Comparison of ENCODE assay signal across 26 cellular contexts in genomic region chr1:182095946-182096345, GRCh38. TPM values are rescaled to one million over a fixed set of nuclear protein-coding genes. Genes with fewer than 3 reads are reported as not detected.
DNase-seq lines count a peak whose midpoint lies in the region; ATAC-seq and TF ChIP-seq lines count a peak whose summit lies in the region.
"Had no signal": no experiment of that assay in that cellular context is flagged by ENCODE, and none has a peak within 500 bp of the region (broad histone marks: within the 10 kb centered on the region; RNA-seq: fewer than 3 reads in every experiment).

No MANE protein-coding gene starts in this region.

- peaks cover 12% of the 10 kb centered on the region for H3K36me3 Mint-ChIP-seq in mesothelial cell of epicardium
- H3K36me3 Mint-ChIP-seq in T-helper 17 cell (ENCODE audit: low read depth): peaks cover 4% of the 10 kb centered on the region
- H3K36me3 Mint-ChIP-seq: CD4-positive, CD25-positive, alpha-beta regulatory T cell had no signal

- H2AFZ ChIP-seq in Karpas-422 (ENCODE audit: low read length): no peak overlapping the region
- H2AFZ ChIP-seq: GM23248 had no signal

- H3K36me3 ChIP-seq in Karpas-422 (ENCODE audit: insufficient read depth, low read length): no peaks in the 10 kb centered on the region
- H3K36me3 ChIP-seq: BE2C had no signal

- peak overlapping the region; percentile 62 for H3K27ac ChIP-seq in epithelial cell of prostate
- H3K27ac ChIP-seq in Karpas-422 (ENCODE audit: low read length): no peak overlapping the region
- H3K27ac ChIP-seq: GM23248, KMS-11, SK-N-MC had no signal

- no peak overlapping the region for H3K4me3 ChIP-seq in Karpas-422 (ENCODE audit: low read length)
- H3K4me3 ChIP-seq: GM12878, GM23248, SK-N-MC had no signal

- ATAC-seq in HG03045 (IDR thresholded peaks at IDR 0.05; ENCODE audit: unreplicated experiment): no peak
- no peak for ATAC-seq in T-helper 17 cell
- ATAC-seq: GM12878 had no signal

- H3K9me3 ChIP-seq in T-helper 17 cell (ENCODE audit: control insufficient read depth, low read length, poor library complexity, severe bottlenecking) (no peaks in the 10 kb centered on the region), Karpas-422 (ENCODE audit: low read length) (no peaks in the 10 kb centered on the region)
- H3K9me3 ChIP-seq: BE2C had no signal

- H3K4me2 ChIP-seq in Karpas-422 (ENCODE audit: low read depth, low read length, poor library complexity, severe bottlenecking): no peak overlapping the region
- H3K4me2 ChIP-seq: KMS-11 had no signal

- no peaks in the 10 kb centered on the region for H3K27me3 ChIP-seq in Karpas-422 (ENCODE audit: low read length)
- H3K27me3 ChIP-seq: BE2C had no signal

- no peaks in the 10 kb centered on the region for H3K79me2 ChIP-seq in Karpas-422 (ENCODE audit: low read length)

- peaks cover 21% of the 10 kb centered on the region for H3K9me3 Mint-ChIP-seq in mesothelial cell of epicardium
- H3K9me3 Mint-ChIP-seq: HFFc6 had no signal

- H3K4me1 Mint-ChIP-seq in mesothelial cell of epicardium: peaks cover 23% of the 10 kb centered on the region
- peaks cover 6% of the 10 kb centered on the region for H3K4me1 Mint-ChIP-seq in T-helper 17 cell

- H3K4me3 Mint-ChIP-seq in mesothelial cell of epicardium (no peak overlapping the region), T-helper 17 cell (no peak overlapping the region)
- H3K4me3 Mint-ChIP-seq: CD4-positive, CD25-positive, alpha-beta regulatory T cell; H9; HFFc6 had no signal

- no peaks in the 10 kb centered on the region for H3K4me1 ChIP-seq in Karpas-422 (ENCODE audit: low read length)
- H3K4me1 ChIP-seq: BE2C had no signal

- H3K9me2 ChIP-seq in Karpas-422 (replicated peaks; ENCODE audit: insufficient read depth, low read length): no peaks in the 10 kb centered on the region

- no peaks in the 10 kb centered on the region for H3K27me3 Mint-ChIP-seq in mesothelial cell of epicardium (ENCODE audit: low read depth)
- peaks cover 21% of the 10 kb centered on the region for H3K27me3 Mint-ChIP-seq in T-helper 17 cell

- no peak for TF ChIP-seq CTCF in mesothelial cell of epicardium (IDR thresholded peaks at IDR 0.05; ENCODE audit: unreplicated experiment)

- H3K27ac Mint-ChIP-seq in mesothelial cell of epicardium: peak overlapping the region; percentile 45
- no peak overlapping the region for H3K27ac Mint-ChIP-seq in T-helper 17 cell
- H3K27ac Mint-ChIP-seq: CD4-positive, CD25-positive, alpha-beta regulatory T cell; HFFc6 had no signal

- no peaks in the 10 kb centered on the region for H4K20me1 ChIP-seq in Karpas-422 (ENCODE audit: insufficient read depth, low read depth, low read length)

- no peak overlapping the region for H3K9ac ChIP-seq in Karpas-422 (ENCODE audit: low read length)
- H3K9ac ChIP-seq: GM23248, KMS-11 had no signal

- DNase-seq in HT1080 (ENCODE audit: low read depth): peak; percentile 5
- DNase-seq in NCI-H69 (lab: John Stamatoyannopoulos, UW): peak; percentile 18
- DNase-seq in epithelial cell of prostate (ENCODE audit: low read depth, low spot score): no peak
- DNase-seq in mesothelial cell of epicardium (ENCODE audit: low spot score in 2 of 2, unreplicated experiment in 2 of 2): no peak
- DNase-seq in T-helper 17 cell: no peak
- DNase-seq in Karpas-422: no peak
- no peak for DNase-seq in OCI-M1 (lab: John Stamatoyannopoulos, UW)
- DNase-seq: BE2C; CD4-positive, CD25-positive, alpha-beta regulatory T cell; DMS79; GM23248; H9; HFFc6; MV-4-11; NCI-H1694; NCI-H2081; NCI-H2171; NCI-H446; NK-92 treated with Interleukin-12 subunit alpha and Interleukin-12 subunit beta, amount 100 ng/mL, for 24 hours; Right ventricle myocardium superior; SW 1271 had no signal

RNA-seq across cellular contexts. Expression of gene ZNF648, which starts 34.4 kb away (rescaled TPM):
- total RNA-seq in HT1080 (2014; rRNA removed; shearing (Covaris generic)): 0.10 and 0.34 TPM in 2 replicates
- polyA plus RNA-seq in HT1080 (2015; cell fraction: cytosol; rRNA removed): 0.02 TPM in 1 of 2 replicates, not detected in the other
- 0.04 and 0.32 TPM in 2 replicates for polyA plus RNA-seq in HT1080 (2015; cell fraction: nucleus; rRNA removed)
- total RNA-seq in mesothelial cell of epicardium: 0.09 to 0.23 TPM (median 0.18 TPM) in 3 replicates
- total RNA-seq in T-helper 17 cell: not detected
- not detected in 2 replicates for total RNA-seq in Karpas-422 (2014; rRNA removed; shearing (Covaris generic); ENCODE audit: low replicate concordance)
- total RNA-seq: A673; CD4-positive, CD25-positive, alpha-beta regulatory T cell; GM12878; GM23248; HFFc6; Right ventricle myocardium superior had no signal
- polyA plus RNA-seq: GM23248 had no signal

Comparison
In these comparisons a context has a peak if more than half of its experiments do, and no peak if none do; other contexts are left out.
1. DNase-seq: peak in HT1080 (single experiment) and NCI-H69 (single experiment); none in epithelial cell of prostate (single experiment), mesothelial cell of epicardium (0 of 2), T-helper 17 cell (0 of 3), Karpas-422 (single experiment) and OCI-M1 (single experiment).